In the genomic region with DNA sequence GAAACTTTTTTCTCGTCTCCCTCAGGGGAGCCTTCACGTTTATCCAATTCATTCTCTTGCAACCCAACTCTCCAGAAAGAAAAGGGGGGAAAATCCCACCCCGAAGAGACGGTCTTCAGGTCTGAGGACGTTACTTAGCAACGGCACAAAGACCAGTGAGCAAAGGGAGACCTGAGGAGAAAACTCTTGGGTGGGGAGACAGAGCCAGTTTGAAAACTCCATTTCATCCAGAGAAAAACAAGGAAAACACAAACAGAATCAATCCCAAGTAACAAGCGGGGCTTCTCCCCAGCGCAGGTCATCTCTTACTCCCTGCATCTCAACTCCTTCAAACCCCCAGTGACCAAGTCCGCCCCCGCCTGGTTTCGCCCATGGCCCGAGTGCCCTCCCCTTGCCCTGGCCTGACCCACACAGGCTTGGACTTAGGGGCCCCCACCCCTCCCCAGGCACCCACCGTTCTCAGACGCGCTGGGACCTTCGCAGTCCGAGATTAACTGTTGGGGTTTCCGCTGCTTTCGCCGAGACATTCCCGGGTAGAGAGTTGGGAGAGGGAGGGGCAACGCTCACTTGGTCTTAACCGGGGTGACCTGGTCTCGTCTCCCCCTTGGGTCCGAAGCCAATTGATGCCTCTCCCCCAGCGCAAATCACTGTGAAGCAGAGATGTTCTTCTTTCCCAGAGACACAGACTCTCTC, we compare ENCODE assay signal across 10 cellular contexts. TPM values are rescaled to one million over a fixed set of nuclear protein-coding genes. Genes with fewer than 3 reads are reported as not detected.
DNase-seq lines count a peak whose midpoint lies in the region; ATAC-seq and TF ChIP-seq lines count a peak whose summit lies in the region.
"Had no signal": no experiment of that assay in that cellular context is flagged by ENCODE, and none has a peak within 500 bp of the region (broad histone marks: within the 10 kb centered on the region; RNA-seq: fewer than 3 reads in every experiment).

No MANE protein-coding gene starts in this region.

- H3K27ac ChIP-seq in muscle layer of duodenum (ENCODE audit: low read length), result peak overlapping the region; percentile 2

- H3K9me3 ChIP-seq in muscle layer of duodenum (ENCODE audit: control insufficient read depth in 1 of 2, low read length in 2 of 2), result no peaks in the 10 kb centered on the region

- peaks cover 34% of the 10 kb centered on the region for H3K4me1 Mint-ChIP-seq in type B pancreatic cell (ENCODE audit: unreplicated experiment)

- ATAC-seq in GM19463 (IDR thresholded peaks at IDR 0.05; ENCODE audit: unreplicated experiment), result no peak
- ATAC-seq in GM19023 (IDR thresholded peaks at IDR 0.05; ENCODE audit: unreplicated experiment), result no peak
- no peak for ATAC-seq in GM21515 (IDR thresholded peaks at IDR 0.05; ENCODE audit: unreplicated experiment)

- peak overlapping the region; percentile 61 for H3K27ac Mint-ChIP-seq in type B pancreatic cell

- no peaks in the 10 kb centered on the region for H3K36me3 Mint-ChIP-seq in type B pancreatic cell

- peaks cover 44% of the 10 kb centered on the region for H3K27me3 Mint-ChIP-seq in type B pancreatic cell

- peak overlapping the region; percentile 5 for H3K4me3 ChIP-seq in epithelial cell of esophagus (ENCODE audit: low read length)
- H3K4me3 ChIP-seq in muscle layer of duodenum (ENCODE audit: low read depth in 1 of 2, low read length in 2 of 2), result peak overlapping the region; percentile 63 to 75

- no peaks in the 10 kb centered on the region for H3K9me3 Mint-ChIP-seq in type B pancreatic cell

- H3K4me3 Mint-ChIP-seq in type B pancreatic cell, result peak overlapping the region; percentile 84

- DNase-seq in NCI-H748 (lab: John Stamatoyannopoulos, UW; ENCODE audit: unreplicated experiment) (peak; percentile 51), NCI-H748 treated with DMSO at 0.1 percent for 48 hours (lab: John Stamatoyannopoulos, UW) (no peak), epithelial cell of esophagus (ENCODE audit: low read depth) (no peak), type B pancreatic cell (ENCODE audit: extremely low spot score, unreplicated experiment) (no peak)
- DNase-seq: occipital lobe had no signal

- no peaks in the 10 kb centered on the region for H3K4me1 ChIP-seq in muscle layer of duodenum (ENCODE audit: control insufficient read depth in 1 of 2, insufficient read depth in 2 of 2, low read length in 2 of 2)

- no peaks in the 10 kb centered on the region for H3K36me3 ChIP-seq in muscle layer of duodenum (ENCODE audit: control insufficient read depth in 1 of 2, insufficient read depth in 2 of 2, low read length in 2 of 2)

- peaks cover 6% of the 10 kb centered on the region for H3K27me3 ChIP-seq in muscle layer of duodenum (ENCODE audit: low read depth, low read length)

- TF ChIP-seq CTCF in epithelial cell of esophagus (IDR thresholded peaks at IDR 0.05; ENCODE audit: insufficient read depth, low read depth, low read length, missing control alignments) (no peak), type B pancreatic cell (conservative IDR thresholded peaks at IDR 0.05) (no peak)

RNA-seq across cellular contexts. Expression of a gene that starts 10.4 kb away (rescaled TPM):
- total RNA-seq in type B pancreatic cell (ENCODE audit: low replicate concordance), result 16.2 and 75.8 TPM in 2 replicates

RNA-seq across cellular contexts. Expression of a gene that starts 25.4 kb away (rescaled TPM):
- 50.2 and 68.6 TPM in 2 replicates for total RNA-seq in type B pancreatic cell (ENCODE audit: low replicate concordance)

RNA-seq across cellular contexts. Expression of a gene that starts 43.3 kb away (rescaled TPM):
- not detected in 2 replicates for total RNA-seq in type B pancreatic cell (ENCODE audit: low replicate concordance)
- total RNA-seq: occipital lobe, subcutaneous adipose tissue had no signal

RNA-seq across cellular contexts. Expression of a gene that starts 59.5 kb away (rescaled TPM):
- 73.8 and 75.4 TPM in 2 replicates for total RNA-seq in type B pancreatic cell (ENCODE audit: low replicate concordance)

RNA-seq across cellular contexts. Expression of a gene that starts 59.8 kb away (rescaled TPM):
- 20.7 and 29.4 TPM in 2 replicates for total RNA-seq in type B pancreatic cell (ENCODE audit: low replicate concordance)
